In genomic region chr5:8993031-8993430, GRCh38 we compare ENCODE assay signal across 1 cellular context.
TF ChIP-seq lines count a peak whose summit lies in the region.

No MANE protein-coding gene starts in this region.

TF ChIP-seq in WTC11, 78 proteins besides CTCF, POLR2A, EP300 and RAD21 (continued from another document):
- TF ChIP-seq AFF4 (CRISPR knock-in tag; IDR thresholded peaks at IDR 0.05; ENCODE audit: borderline replicate concordance) (no peak), RELA (CRISPR knock-in tag; IDR thresholded peaks at IDR 0.05; ENCODE audit: borderline replicate concordance) (no peak), FOXJ3 (CRISPR knock-in tag; IDR thresholded peaks at IDR 0.05; ENCODE audit: borderline replicate concordance) (no peak)
